1 cellular context compared by ENCODE assay signal in the genomic region with DNA sequence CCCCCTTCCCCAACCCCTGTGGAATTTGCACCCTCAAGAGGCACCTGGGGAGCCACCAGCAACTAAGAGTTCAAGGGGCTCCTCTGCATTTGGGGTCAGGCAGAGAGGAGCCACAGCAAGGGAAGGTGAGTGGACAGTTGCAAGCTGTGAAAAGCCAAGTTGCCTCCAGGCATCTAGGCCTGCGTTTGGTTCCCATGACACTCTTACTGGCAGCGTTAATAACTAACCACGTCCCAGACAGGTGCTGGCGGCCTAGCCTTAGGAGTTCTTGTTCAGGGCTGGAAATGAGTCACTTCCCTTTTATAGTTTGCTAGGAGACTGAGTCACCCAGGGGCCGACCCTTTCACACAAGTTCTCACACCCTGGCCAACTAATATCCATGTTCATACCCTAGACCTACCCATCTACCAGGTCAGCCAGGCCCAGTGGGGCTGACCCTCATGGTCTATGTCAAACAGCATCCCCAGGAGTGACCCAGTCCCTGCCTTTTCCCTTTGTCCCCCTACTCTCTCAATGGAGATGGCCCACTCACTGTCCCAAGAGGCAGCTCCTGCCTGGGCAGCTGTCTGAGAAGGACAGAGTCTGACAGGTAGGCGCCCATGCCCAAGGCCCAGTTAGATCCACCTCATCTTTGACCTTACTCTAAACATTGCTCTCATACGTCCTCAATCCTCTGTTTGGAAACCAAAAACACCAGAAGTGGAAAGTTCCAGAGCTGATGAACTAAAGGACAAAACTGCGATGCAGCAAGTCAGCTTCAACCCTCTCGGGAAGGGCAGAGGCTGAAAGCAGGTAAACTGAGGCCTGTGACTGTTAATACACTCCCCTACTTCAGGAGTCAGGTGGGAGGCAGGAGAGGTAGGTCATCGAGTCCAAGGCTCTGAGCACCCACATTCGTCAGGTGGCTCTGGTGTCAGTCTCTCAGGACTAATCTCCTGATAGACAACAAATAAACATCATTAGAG.
TF ChIP-seq lines count a peak whose summit lies in the region.

No MANE protein-coding gene starts in this region.

TF ChIP-seq in GM12878, 131 proteins besides CTCF, POLR2A, EP300 and RAD21 (continued from another document):
- TF ChIP-seq TCF3 (IDR thresholded peaks at IDR 0.05; ENCODE audit: borderline replicate concordance, insufficient read depth, low read depth, low read length) = peak; percentile 97
- no peak for TF ChIP-seq EZH2 (IDR thresholded peaks at IDR 0.05; ENCODE audit: borderline replicate concordance, control insufficient read depth, low read depth, low read length)
- TF ChIP-seq CREM (IDR thresholded peaks at IDR 0.05; ENCODE audit: low read depth) = peak; percentile 90
- TF ChIP-seq NBN (IDR thresholded peaks at IDR 0.05) = peak; percentile 82
- no peak for TF ChIP-seq SUPT20H (IDR thresholded peaks at IDR 0.05; ENCODE audit: borderline replicate concordance, control insufficient read depth, low read depth, low read length)
- no peak for TF ChIP-seq E4F1 (IDR thresholded peaks at IDR 0.05; ENCODE audit: borderline replicate concordance, partially characterized antibody)
- TF ChIP-seq RFX5 (IDR thresholded peaks at IDR 0.05; ENCODE audit: low read depth, low read length) = peak; percentile 65; the same call in 1 of the 2 replicates
- TF ChIP-seq BCLAF1 (IDR thresholded peaks at IDR 0.05) = no peak
- TF ChIP-seq E2F4 (IDR thresholded peaks at IDR 0.05; ENCODE audit: low read depth, low read length) = no peak
- no peak for TF ChIP-seq POLR2AphosphoS2 (IDR thresholded peaks at IDR 0.05; ENCODE audit: low read depth, low read length)
- peak; percentile 92 for TF ChIP-seq SMARCA5 (IDR thresholded peaks at IDR 0.05)
- TF ChIP-seq FOXM1 (IDR thresholded peaks at IDR 0.05; ENCODE audit: low read depth, low read length) = peak; percentile 77; the same call in 1 of the 2 replicates
- no peak for TF ChIP-seq HCFC1 (IDR thresholded peaks at IDR 0.05; ENCODE audit: low read length)
- no peak for TF ChIP-seq BRCA1 (IDR thresholded peaks at IDR 0.05; ENCODE audit: low read depth, low read length)
- TF ChIP-seq JUND (IDR thresholded peaks at IDR 0.05; ENCODE audit: low read depth, low read length) = peak; percentile 96
- no peak for TF ChIP-seq SREBF1 (IDR thresholded peaks at IDR 0.05; ENCODE audit: low read length)
- peak; percentile 16 for TF ChIP-seq KLF5 (IDR thresholded peaks at IDR 0.05; ENCODE audit: partially characterized antibody)
- 0 out of 2 replicates have a peak, but pooled peaks have one; percentile 8 for TF ChIP-seq MXI1 (IDR thresholded peaks at IDR 0.05; ENCODE audit: low read depth, low read length)
TF ChIP-seq in GM12878: peak in this region for 71.
